Comparison of ENCODE assay signal across 8 cellular contexts in genomic region chr16:17397499-17397891, GRCh38.
DNase-seq lines count a peak whose midpoint lies in the region; ATAC-seq, FAIRE-seq and TF ChIP-seq lines count a peak whose summit lies in the region.

No MANE protein-coding gene starts in this region.

- H2AFZ ChIP-seq in astrocyte (ENCODE audit: low read depth, low read length), result no peak overlapping the region

- 56% methylated on average over 4 of the region's 4 CpGs for WGBS in liver

- no peaks in the 10 kb centered on the region for H3K9me3 Mint-ChIP-seq in astrocyte (ENCODE audit: unreplicated experiment)

- TF ChIP-seq RAD21 in liver (IDR thresholded peaks at IDR 0.05), result no peak

- no peak overlapping the region for H3K9ac ChIP-seq in astrocyte (ENCODE audit: low read length)
- H3K9ac ChIP-seq in liver (ENCODE audit: low read depth in 1 of 2, low read length in 2 of 2), result no peak overlapping the region

- H3K79me2 ChIP-seq in astrocyte (ENCODE audit: insufficient read depth, low read length), result peaks cover 60% of the 10 kb centered on the region

- H3K27ac ChIP-seq in astrocyte (ENCODE audit: low read depth, low read length) (peak overlapping the region; percentile 1), liver (ENCODE audit: low read depth in 1 of 2, low read length in 2 of 2) (peak overlapping the region in 1 of 2 donors; percentile 27)

- peak overlapping the region; percentile 80 for H3K27ac Mint-ChIP-seq in astrocyte (ENCODE audit: unreplicated experiment)

- no peak for ATAC-seq in GM21367 (IDR thresholded peaks at IDR 0.05; ENCODE audit: unreplicated experiment)

- H3K9me3 ChIP-seq in astrocyte (ENCODE audit: insufficient read depth, low read depth, low read length) (no peaks in the 10 kb centered on the region), liver (ENCODE audit: control insufficient read depth in 4 of 4, low read length in 3 of 4) (no peaks in the 10 kb centered on the region)

- TF ChIP-seq CTCF in astrocyte (IDR thresholded peaks at IDR 0.05; ENCODE audit: insufficient read depth, low read depth, low read length) (no peak), liver (IDR thresholded peaks at IDR 0.05; ENCODE audit: low read depth, low read length, missing input control) (no peak)

- DNase-seq in AG08396 (ENCODE audit: low spot score), result peak; percentile 57
- DNase-seq in NCI-H1092 treated with DMSO at 0.1 percent for 48 hours (lab: John Stamatoyannopoulos, UW), result peak; percentile 98
- peak; percentile 79 for DNase-seq in astrocyte (ENCODE audit: low read depth)
- no peak for DNase-seq in SW480 (ENCODE audit: low spot score)
- DNase-seq in HuH-7.5 (ENCODE audit: low spot score), result no peak
- no peak for DNase-seq in NCI-H226

- no peak overlapping the region for H3K4me3 Mint-ChIP-seq in astrocyte (ENCODE audit: unreplicated experiment)

- peaks cover 86% of the 10 kb centered on the region for H4K20me1 ChIP-seq in astrocyte (ENCODE audit: insufficient read depth, low read length)

- FAIRE-seq in astrocyte (lab: Jason Lieb, UNC), result no peak

- no peaks in the 10 kb centered on the region for H3K27me3 Mint-ChIP-seq in astrocyte (ENCODE audit: low read depth, unreplicated experiment)

- H3K4me1 Mint-ChIP-seq in astrocyte (ENCODE audit: low read depth, unreplicated experiment), result peaks cover 12% of the 10 kb centered on the region

- H3K4me1 ChIP-seq in astrocyte (ENCODE audit: insufficient read depth, low read length), result peaks cover 4% of the 10 kb centered on the region
- H3K4me1 ChIP-seq in liver (ENCODE audit: control insufficient read depth in 4 of 4, insufficient read depth in 4 of 4, low read length in 3 of 4), result no peaks in the 10 kb centered on the region

- no peaks in the 10 kb centered on the region for H3K36me3 ChIP-seq in astrocyte (ENCODE audit: insufficient read depth, low read length)
- no peaks in the 10 kb centered on the region for H3K36me3 ChIP-seq in liver (ENCODE audit: control insufficient read depth in 4 of 4, insufficient read depth in 3 of 4, low read depth in 1 of 4, low read length in 3 of 4)

- H3K36me3 Mint-ChIP-seq in astrocyte (ENCODE audit: low read depth, unreplicated experiment), result peaks cover 6% of the 10 kb centered on the region

- peak overlapping the region; percentile 20 for H3K4me2 ChIP-seq in astrocyte (ENCODE audit: low read length)

- H3K4me3 ChIP-seq in astrocyte (ENCODE audit: insufficient read depth, low read depth, low read length) (no peak overlapping the region), liver (ENCODE audit: low read depth in 1 of 3, low read length in 3 of 3) (no peak overlapping the region)

- no peaks in the 10 kb centered on the region for H3K27me3 ChIP-seq in astrocyte (ENCODE audit: insufficient read depth, low read length)
- H3K27me3 ChIP-seq in liver (ENCODE audit: control insufficient read depth in 4 of 4, insufficient read depth in 4 of 4, low read length in 3 of 4), result no peaks in the 10 kb centered on the region

TF ChIP-seq in liver, 16 proteins besides CTCF, POLR2A, EP300 and RAD21:
- peak; percentile 85 for TF ChIP-seq NR2F2 (IDR thresholded peaks at IDR 0.05)
- peak; percentile 39 to 44 for TF ChIP-seq JUND (IDR thresholded peaks at IDR 0.05)
- TF ChIP-seq YY1 (IDR thresholded peaks at IDR 0.05), result no peak

Comparison
In these comparisons a context has a peak if more than half of its experiments do, and no peak if none do; other contexts are left out.
1. DNase-seq: peak in AG08396 (single experiment), NCI-H1092 treated with DMSO at 0.1 percent for 48 hours (single experiment) and astrocyte (single experiment); none in SW480 (single experiment), HuH-7.5 (single experiment) and NCI-H226 (single experiment).